22 cellular contexts compared by ENCODE assay signal in the genomic region with DNA sequence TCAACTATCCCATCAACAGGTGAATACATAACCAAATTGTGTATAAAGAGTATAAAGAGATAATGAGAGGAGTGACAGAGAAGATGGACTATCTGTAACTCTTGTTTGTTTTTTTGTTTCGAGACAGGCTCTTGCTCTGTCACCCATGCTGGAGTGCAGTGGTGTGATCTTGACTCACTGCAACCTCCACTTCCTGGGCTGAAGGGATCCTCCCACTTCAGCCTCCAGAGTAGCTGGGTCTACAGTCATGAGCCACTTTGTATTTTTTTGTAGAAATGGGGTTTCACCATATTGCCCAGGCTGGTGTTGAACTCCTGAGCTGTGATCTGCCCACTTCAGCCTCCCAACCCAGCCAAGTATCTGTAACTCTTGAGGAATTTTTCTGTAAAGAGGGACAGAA.
"Had no signal": no experiment of that assay in that cellular context is flagged by ENCODE, and none has a peak within 500 bp of the region (broad histone marks: within the 10 kb centered on the region; RNA-seq: fewer than 3 reads in every experiment).

No MANE protein-coding gene starts in this region.

- H3K36me3 ChIP-seq: colonic mucosa, left ventricle myocardium inferior, lower lobe of right lung, right atrium auricular region, sigmoid colon, tibial nerve had no signal

- H3K27ac ChIP-seq: colonic mucosa, hepatocyte, left ventricle myocardium inferior, lower lobe of right lung, right atrium auricular region, sigmoid colon, skin epidermis, testis, tibial nerve had no signal

- H3K4me1 ChIP-seq: colonic mucosa had no signal

- ATAC-seq: left cardiac atrium, lower lobe of right lung had no signal

- H3K4me3 ChIP-seq: colonic mucosa, hepatocyte, left ventricle myocardium inferior, lower lobe of right lung, right atrium auricular region, sigmoid colon, skin epidermis, testis, tibial nerve had no signal

- H3K4me3 Mint-ChIP-seq: endodermal cell; memory B cell; mesothelial cell of epicardium; natural killer cell; neural crest cell; stimulated activated naive CD8-positive, alpha-beta T cell treated with anti-CD3 and anti-CD28 coated beads, Interleukin-15, Interleukin-2, amounts not matched to agents 100 ng/mL and 50 ng/mL, for 24 hours had no signal

- H3K4me2 ChIP-seq: hepatocyte had no signal

- H3K79me2 ChIP-seq: hepatocyte had no signal

- DNase-seq: colonic mucosa; effector CD4-positive, alpha-beta T cell; endodermal cell; erythroblast; foreskin melanocyte; head of caudate nucleus; kidney; left cardiac atrium; left ventricle myocardium inferior; lower lobe of right lung; natural killer cell; sigmoid colon; stimulated activated CD4-positive, alpha-beta T cell treated with anti-CD3 and anti-CD28 coated beads, Interleukin-2, amount 100 ng/mL, for 48 hours; testis had no signal

- H3K27me3 Mint-ChIP-seq: memory B cell had no signal

- H3K9me3 Mint-ChIP-seq: memory B cell; natural killer cell; stimulated activated naive CD8-positive, alpha-beta T cell treated with anti-CD3 and anti-CD28 coated beads, Interleukin-15, Interleukin-2, amounts not matched to agents 100 ng/mL and 50 ng/mL, for 24 hours had no signal

- H3K27ac Mint-ChIP-seq: endodermal cell; memory B cell; mesothelial cell of epicardium; natural killer cell; stimulated activated naive CD8-positive, alpha-beta T cell treated with anti-CD3 and anti-CD28 coated beads, Interleukin-15, Interleukin-2, amounts not matched to agents 100 ng/mL and 50 ng/mL, for 24 hours had no signal

- H3K27me3 ChIP-seq: colonic mucosa, hepatocyte, right atrium auricular region, sigmoid colon, testis, tibial nerve had no signal

- H3K36me3 Mint-ChIP-seq: mesothelial cell of epicardium, natural killer cell had no signal

- H3K9me3 ChIP-seq: colonic mucosa, left ventricle myocardium inferior, lower lobe of right lung, right atrium auricular region, sigmoid colon, testis, tibial nerve had no signal

- H2AFZ ChIP-seq: hepatocyte had no signal
